In genomic region chr6:36682328-36683144, GRCh38 we compare ENCODE assay signal across 1 cellular context.
TF ChIP-seq lines count a peak whose summit lies in the region.

No MANE protein-coding gene starts in this region.

TF ChIP-seq in HepG2, 621 proteins besides CTCF, POLR2A, EP300 and RAD21 (continues in another document):
- no peak for TF ChIP-seq ZBTB26 (CRISPR knock-in tag; IDR thresholded peaks at IDR 0.05; ENCODE audit: borderline replicate concordance)
- TF ChIP-seq RFXAP (CRISPR knock-in tag; IDR thresholded peaks at IDR 0.05; ENCODE audit: borderline replicate concordance), result 0 out of 2 replicates have a peak, but pooled peaks have one; percentile 25
- TF ChIP-seq FOXK1 (CRISPR knock-in tag; IDR thresholded peaks at IDR 0.05; ENCODE audit: borderline replicate concordance, low read depth), result no peak
- no peak for TF ChIP-seq U2AF1 (optimal IDR thresholded peaks at IDR 0.05; ENCODE audit: low read depth, low read length)
- TF ChIP-seq CEBPZ (IDR thresholded peaks at IDR 0.05; ENCODE audit: low read length), result no peak
- no peak for TF ChIP-seq EZH2 (conservative IDR thresholded peaks at IDR 0.05; ENCODE audit: low read depth, low read length)
- no peak for TF ChIP-seq STAT6 (CRISPR knock-in tag; IDR thresholded peaks at IDR 0.05; ENCODE audit: borderline replicate concordance)
- TF ChIP-seq ZNF674 (CRISPR knock-in tag; IDR thresholded peaks at IDR 0.05; ENCODE audit: low read depth), result no peak
- no peak for TF ChIP-seq CREBL2 (CRISPR knock-in tag; IDR thresholded peaks at IDR 0.05; ENCODE audit: borderline replicate concordance)
- no peak for TF ChIP-seq TBL1XR1 (IDR thresholded peaks at IDR 0.05; ENCODE audit: borderline replicate concordance, low read length, partially characterized antibody)
- no peak for TF ChIP-seq TRIM24 (CRISPR knock-in tag; IDR thresholded peaks at IDR 0.05)
- no peak for TF ChIP-seq GLMP (CRISPR knock-in tag; IDR thresholded peaks at IDR 0.05; ENCODE audit: borderline replicate concordance)
- TF ChIP-seq TOPORS (CRISPR knock-in tag; IDR thresholded peaks at IDR 0.05), result no peak
- no peak for TF ChIP-seq ZNF362 (CRISPR knock-in tag; IDR thresholded peaks at IDR 0.05; ENCODE audit: borderline replicate concordance)
- TF ChIP-seq ZNF552 (CRISPR knock-in tag; IDR thresholded peaks at IDR 0.05; ENCODE audit: borderline replicate concordance), result no peak
- TF ChIP-seq E2F1 (CRISPR knock-in tag; IDR thresholded peaks at IDR 0.05), result no peak
- TF ChIP-seq ATF6 (CRISPR knock-in tag; conservative IDR thresholded peaks at IDR 0.05), result no peak
- no peak for TF ChIP-seq ZFY (CRISPR knock-in tag; IDR thresholded peaks at IDR 0.05)
- no peak for TF ChIP-seq MXD4 (CRISPR knock-in tag; IDR thresholded peaks at IDR 0.05)
- no peak for TF ChIP-seq PCBP2 (optimal IDR thresholded peaks at IDR 0.05; ENCODE audit: low read depth, low read length, poor library complexity, severe bottlenecking)
- no peak for TF ChIP-seq FOXK2 (IDR thresholded peaks at IDR 0.05)
- TF ChIP-seq ZBTB42 (CRISPR knock-in tag; IDR thresholded peaks at IDR 0.05), result no peak
- TF ChIP-seq SSRP1 (CRISPR knock-in tag; IDR thresholded peaks at IDR 0.05), result 0 out of 2 replicates have a peak, but pooled peaks have one; percentile 5
- no peak for TF ChIP-seq HDAC6 (IDR thresholded peaks at IDR 0.05; ENCODE audit: low read depth, low read length)
- 0 out of 4 replicates have a peak, but pooled peaks of 1 of the 2 experiments have one; percentile 39 for TF ChIP-seq REST (IDR thresholded peaks at IDR 0.05; ENCODE audit: borderline replicate concordance in 1 of 2, low read depth in 1 of 2, low read length in 2 of 2)
- TF ChIP-seq FUBP1 (CRISPR knock-in tag; IDR thresholded peaks at IDR 0.05; ENCODE audit: borderline replicate concordance), result no peak
- TF ChIP-seq ZNF18 (CRISPR knock-in tag; IDR thresholded peaks at IDR 0.05; ENCODE audit: insufficient replicate concordance), result peak; percentile 61
- no peak for TF ChIP-seq ZNF619 (CRISPR knock-in tag; IDR thresholded peaks at IDR 0.05)
